ENCODE assay signal across 8 cellular contexts in the genomic region with DNA sequence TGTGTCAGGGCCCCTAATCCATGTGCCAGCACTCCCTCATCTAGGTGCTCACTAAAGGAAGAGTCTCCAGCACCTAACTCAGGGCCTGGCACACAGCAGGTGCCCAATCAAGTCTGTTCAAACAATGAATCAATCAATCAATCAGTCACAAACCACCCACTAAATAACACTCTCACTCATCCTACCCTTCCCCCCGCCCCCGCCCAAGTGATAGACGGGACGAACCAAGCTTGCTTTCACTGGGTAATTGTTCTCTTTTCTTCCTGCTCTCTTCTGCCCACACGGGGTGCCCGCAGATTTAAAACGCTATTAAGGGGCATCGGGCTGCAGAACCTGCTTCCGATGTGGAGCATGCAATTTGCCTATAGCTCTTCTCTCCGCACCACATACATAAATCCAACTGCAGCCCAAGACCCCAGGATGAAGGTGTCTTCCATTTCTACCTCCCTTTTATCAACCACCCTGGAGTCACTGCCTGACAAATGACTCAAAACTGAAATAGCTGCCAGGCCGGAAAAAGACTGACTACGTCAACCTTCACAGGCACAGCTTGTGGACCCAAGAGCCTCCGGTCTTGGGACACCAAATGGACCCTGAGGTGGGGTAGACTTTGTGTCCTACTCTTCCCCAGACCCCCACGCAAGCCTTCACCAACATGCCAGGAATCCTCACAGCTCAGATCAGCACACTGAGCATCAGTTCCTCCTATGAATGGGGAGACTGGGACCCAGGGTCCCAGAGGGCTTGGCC. TPM values are rescaled to one million over a fixed set of nuclear protein-coding genes. Genes with fewer than 3 reads are reported as not detected.
DNase-seq lines count a peak whose midpoint lies in the region; ATAC-seq, FAIRE-seq and TF ChIP-seq lines count a peak whose summit lies in the region.

No MANE protein-coding gene starts in this region.

- H3K36me3 ChIP-seq in MM.1S (replicated peaks; ENCODE audit: insufficient read depth, low read length) = no peaks in the 10 kb centered on the region

- no peak overlapping the region for H3K9ac ChIP-seq in MM.1S (ENCODE audit: low read length)

- ATAC-seq in effector memory CD8-positive, alpha-beta T cell (replicated peaks) = no peak

- H3K9me3 ChIP-seq in MM.1S (replicated peaks; ENCODE audit: insufficient read depth, low read length) = no peaks in the 10 kb centered on the region

- H3K9me3 Mint-ChIP-seq in effector memory CD8-positive, alpha-beta T cell = no peaks in the 10 kb centered on the region

- intact Hi-C loops in posterior vena cava (cut with DNase I) = loop anchor here in 1 of 2 donors (5.0 kb wide), 1 partner anchor 41 kb away; no protein-coding TSS in a partner anchor

- H3K9me2 ChIP-seq in MM.1S (replicated peaks; ENCODE audit: insufficient read depth, low read length) = no peaks in the 10 kb centered on the region

- peak overlapping the region; percentile 85 to 86 for H3K27ac Mint-ChIP-seq in effector memory CD8-positive, alpha-beta T cell

- FAIRE-seq in RCC 7860 (lab: Jason Lieb, UNC) = no peak

- H3K79me2 ChIP-seq in MM.1S (ENCODE audit: low read length) = peaks cover 13% of the 10 kb centered on the region; the same call in 1 of the 2 replicates

- peak overlapping the region; percentile 94; the same call in 1 of the 2 replicates for H3K27ac ChIP-seq in C4-2B
- no peak overlapping the region for H3K27ac ChIP-seq in MM.1S (ENCODE audit: low read length)

- peak overlapping the region; percentile 88 to 91 for H3K4me3 Mint-ChIP-seq in effector memory CD8-positive, alpha-beta T cell

- H3K27me3 ChIP-seq in MM.1S (replicated peaks; ENCODE audit: insufficient read depth, low read length) = 0 out of 2 replicates have a peak, but pooled peaks cover 6% of the 10 kb centered on the region

- 0 out of 2 replicates have a peak, but pooled peaks cover 4% of the 10 kb centered on the region for H3K4me1 ChIP-seq in MM.1S (ENCODE audit: low read length)

- DNase-seq in RKO (ENCODE audit: low spot score) (peak; percentile 63), posterior vena cava (ENCODE audit: low spot score) (peak; percentile 50), NCI-H187 treated with DMSO at 0.1 percent for 48 hours (lab: John Stamatoyannopoulos, UW) (no peak), NCI-H2081 (lab: John Stamatoyannopoulos, UW) (no peak), MM.1S (no peak), RCC 7860 (ENCODE audit: low spot score) (no peak)
- peak in 1 of 3 experiments; percentile 26 for DNase-seq in effector memory CD8-positive, alpha-beta T cell

- H3K4me3 ChIP-seq in MM.1S (ENCODE audit: low read length) = no peak overlapping the region

- no peak for TF ChIP-seq CTCF in C4-2B (conservative IDR thresholded peaks at IDR 0.05)
- TF ChIP-seq CTCF in MM.1S (IDR thresholded peaks at IDR 0.05; ENCODE audit: low read length) = no peak

- peaks cover 29 to 34% of the 10 kb centered on the region in 2 donors for H3K4me1 Mint-ChIP-seq in effector memory CD8-positive, alpha-beta T cell (ENCODE audit: low read depth in 2 of 2)

- H3K4me2 ChIP-seq in MM.1S (ENCODE audit: low read depth, low read length) = no peak overlapping the region; the same call in 1 of the 2 replicates

- H2AFZ ChIP-seq in MM.1S (ENCODE audit: low read length) = no peak overlapping the region

- peaks cover 0 to under 1% of the 10 kb centered on the region in 2 donors for H3K27me3 Mint-ChIP-seq in effector memory CD8-positive, alpha-beta T cell

- no peaks in the 10 kb centered on the region for H4K20me1 ChIP-seq in MM.1S (ENCODE audit: insufficient read depth, low read length)

- H3F3A ChIP-seq in MM.1S (ENCODE audit: insufficient read depth, low read length) = no peaks in the 10 kb centered on the region

- H3K36me3 Mint-ChIP-seq in effector memory CD8-positive, alpha-beta T cell (ENCODE audit: insufficient read depth) = peaks cover 10% of the 10 kb centered on the region

RNA-seq across cellular contexts. Expression of gene KLHL25, which starts 1.7 kb away (rescaled TPM):
- 10 to 100 TPM; 10.0 to 10.3 TPM for total RNA-seq in posterior vena cava

Comparison
In these comparisons a context has a peak if more than half of its experiments do, and no peak if none do; other contexts are left out.
1. DNase-seq: peak in RKO (single experiment) and posterior vena cava (single experiment); none in NCI-H187 treated with DMSO at 0.1 percent for 48 hours (single experiment), NCI-H2081 (0 of 2), MM.1S (single experiment) and RCC 7860 (single experiment).